In genomic region chr9:138065287-138065686, GRCh38 we compare ENCODE assay signal across 15 cellular contexts.
A peak's percentile ranks its signal among the peaks of the same experiment; 100 is the strongest.
DNase-seq lines count a peak whose midpoint lies in the region; ATAC-seq and TF ChIP-seq lines count a peak whose summit lies in the region.
"Had no signal": no experiment of that assay in that cellular context is flagged by ENCODE, and none has a peak within 500 bp of the region (broad histone marks: within the 10 kb centered on the region; RNA-seq: fewer than 3 reads in every experiment).

No MANE protein-coding gene starts in this region.

- no peaks in the 10 kb centered on the region for H3K9me3 ChIP-seq in Peyer's patch
- H3K9me3 ChIP-seq in endodermal cell (ENCODE audit: control insufficient read depth, low read length) = peaks cover 30% of the 10 kb centered on the region
- no peaks in the 10 kb centered on the region for H3K9me3 ChIP-seq in sigmoid colon
- no peaks in the 10 kb centered on the region for H3K9me3 ChIP-seq in CD4-positive, alpha-beta memory T cell (ENCODE audit: control insufficient read depth in 1 of 2, low read length in 2 of 2)
- H3K9me3 ChIP-seq: BLaER1 treated with 17β-estradiol and CSF1 and Interleukin-3, amounts not matched to agents 10 nM and 100 nM had no signal

- H3K9me3 Mint-ChIP-seq in activated T-cell treated with anti-CD3 and anti-CD28 coated beads, Interleukin-2, amount 50 U/mL, for 24 hours = no peaks in the 10 kb centered on the region
- H3K9me3 Mint-ChIP-seq in endodermal cell (no peaks in the 10 kb centered on the region), mesothelial cell of epicardium (no peaks in the 10 kb centered on the region)
- H3K9me3 Mint-ChIP-seq in CD4-positive, alpha-beta memory T cell = no peaks in the 10 kb centered on the region
- H3K9me3 Mint-ChIP-seq: CD4-positive, alpha-beta T cell; GM23338 had no signal

- intact Hi-C loops in sigmoid colon (cut with DNase I) = no loop called here
- intact Hi-C loops in CD4-positive, alpha-beta memory T cell (cut with micrococcal nuclease) = no loop called here

- H3K36me3 Mint-ChIP-seq in activated T-cell treated with anti-CD3 and anti-CD28 coated beads, Interleukin-2, amount 50 U/mL, for 24 hours (ENCODE audit: low read depth) = no peaks in the 10 kb centered on the region
- H3K36me3 Mint-ChIP-seq in endodermal cell (ENCODE audit: low read depth) = peaks cover 28% of the 10 kb centered on the region
- H3K36me3 Mint-ChIP-seq in mesothelial cell of epicardium = no peaks in the 10 kb centered on the region
- H3K36me3 Mint-ChIP-seq in CD4-positive, alpha-beta memory T cell = no peaks in the 10 kb centered on the region

- CTCF ChIA-PET in CD4-positive, alpha-beta memory T cell (lab: Charles Lee; ENCODE audit: partially characterized antibody) = no interaction called here

- peaks cover 1% of the 10 kb centered on the region for H3K4me1 Mint-ChIP-seq in activated T-cell treated with anti-CD3 and anti-CD28 coated beads, Interleukin-2, amount 50 U/mL, for 24 hours (ENCODE audit: low read depth)
- peaks cover 3% of the 10 kb centered on the region for H3K4me1 Mint-ChIP-seq in endodermal cell
- no peaks in the 10 kb centered on the region for H3K4me1 Mint-ChIP-seq in mesothelial cell of epicardium
- H3K4me1 Mint-ChIP-seq in CD4-positive, alpha-beta memory T cell = no peaks in the 10 kb centered on the region

- no peaks in the 10 kb centered on the region for H3K36me3 ChIP-seq in Peyer's patch
- no peaks in the 10 kb centered on the region for H3K36me3 ChIP-seq in endodermal cell (ENCODE audit: control insufficient read depth, insufficient read depth, low read length)
- H3K36me3 ChIP-seq in sigmoid colon = no peaks in the 10 kb centered on the region
- H3K36me3 ChIP-seq in CD4-positive, alpha-beta memory T cell (ENCODE audit: insufficient read depth, low read length) = no peaks in the 10 kb centered on the region
- H3K36me3 ChIP-seq: BLaER1 treated with 17β-estradiol and CSF1 and Interleukin-3, amounts not matched to agents 10 nM and 100 nM had no signal

- H3K27ac ChIP-seq in Peyer's patch = no peak overlapping the region
- no peak overlapping the region for H3K27ac ChIP-seq in endodermal cell (ENCODE audit: low read depth, low read length)
- no peak overlapping the region for H3K27ac ChIP-seq in sigmoid colon
- H3K27ac ChIP-seq in CD4-positive, alpha-beta memory T cell (ENCODE audit: low read depth, low read length) = no peak overlapping the region
- H3K27ac ChIP-seq: 22Rv1; BLaER1 treated with 17β-estradiol and CSF1 and Interleukin-3, amounts not matched to agents 10 nM and 100 nM had no signal

- no peak for TF ChIP-seq POLR2A in Peyer's patch (IDR thresholded peaks at IDR 0.05)
- no peak for TF ChIP-seq POLR2A in sigmoid colon (IDR thresholded peaks at IDR 0.05)

- H3K4me3 Mint-ChIP-seq in activated T-cell treated with anti-CD3 and anti-CD28 coated beads, Interleukin-2, amount 50 U/mL, for 24 hours = no peak overlapping the region
- H3K4me3 Mint-ChIP-seq in endodermal cell (no peak overlapping the region), mesothelial cell of epicardium (no peak overlapping the region)
- H3K4me3 Mint-ChIP-seq in CD4-positive, alpha-beta memory T cell = no peak overlapping the region
- H3K4me3 Mint-ChIP-seq: CD4-positive, alpha-beta T cell; GM23338 had no signal

- no peak overlapping the region for H3K27ac Mint-ChIP-seq in activated T-cell treated with anti-CD3 and anti-CD28 coated beads, Interleukin-2, amount 50 U/mL, for 24 hours
- H3K27ac Mint-ChIP-seq in endodermal cell (no peak overlapping the region), mesothelial cell of epicardium (no peak overlapping the region)
- no peak overlapping the region for H3K27ac Mint-ChIP-seq in CD4-positive, alpha-beta memory T cell
- H3K27ac Mint-ChIP-seq: CD4-positive, alpha-beta T cell; GM23338 had no signal

- H3K27me3 ChIP-seq in Peyer's patch = no peaks in the 10 kb centered on the region
- no peaks in the 10 kb centered on the region for H3K27me3 ChIP-seq in endodermal cell (ENCODE audit: control insufficient read depth, insufficient read depth, low read length, poor library complexity, severe bottlenecking)
- peaks cover 0 to 18% (median 0%) of the 10 kb centered on the region in 3 donors for H3K27me3 ChIP-seq in sigmoid colon
- H3K27me3 ChIP-seq in CD4-positive, alpha-beta memory T cell (ENCODE audit: insufficient read depth, low read length) = no peaks in the 10 kb centered on the region
- H3K27me3 ChIP-seq: BLaER1 treated with 17β-estradiol and CSF1 and Interleukin-3, amounts not matched to agents 10 nM and 100 nM had no signal

- peak; percentile 17 for DNase-seq in activated T-cell treated with anti-CD3 and anti-CD28 coated beads, Interleukin-2, amount 50 U/mL, for 24 hours
- DNase-seq in activated T-cell treated with anti-CD3 and anti-CD28 coated beads for 4 hours = no peak
- DNase-seq in Peyer's patch = peak; percentile 3 to 24 (median 13)
- peak; percentile 23 for DNase-seq in endodermal cell
- peak; percentile 53 for DNase-seq in sigmoid colon
- DNase-seq in mesothelial cell of epicardium (ENCODE audit: low spot score in 2 of 2, unreplicated experiment in 2 of 2) = no peak
- no peak for DNase-seq in CD4-positive, alpha-beta memory T cell
- DNase-seq: DMS153, DMS79 treated with DMSO at 0.1 percent for 48 hours, EL had no signal

- POLR2A ChIA-PET in CD4-positive, alpha-beta memory T cell (lab: Charles Lee; ENCODE audit: partially characterized antibody) = no interaction called here

- peaks cover 9% of the 10 kb centered on the region for H3K27me3 Mint-ChIP-seq in activated T-cell treated with anti-CD3 and anti-CD28 coated beads, Interleukin-2, amount 50 U/mL, for 24 hours
- H3K27me3 Mint-ChIP-seq in endodermal cell (ENCODE audit: insufficient read depth) = no peaks in the 10 kb centered on the region
- H3K27me3 Mint-ChIP-seq in mesothelial cell of epicardium (ENCODE audit: low read depth) = peaks cover 6% of the 10 kb centered on the region
- peaks cover 3 to 11% of the 10 kb centered on the region in 2 donors for H3K27me3 Mint-ChIP-seq in CD4-positive, alpha-beta memory T cell

- H3K9ac ChIP-seq in endodermal cell (ENCODE audit: extremely low read depth, low read length, poor library complexity, severe bottlenecking) = no peak overlapping the region
- H3K9ac ChIP-seq: BLaER1 treated with 17β-estradiol and CSF1 and Interleukin-3, amounts not matched to agents 10 nM and 100 nM had no signal

- no peak overlapping the region for H3K4me3 ChIP-seq in Peyer's patch
- no peak overlapping the region for H3K4me3 ChIP-seq in endodermal cell (ENCODE audit: low read length)
- no peak overlapping the region for H3K4me3 ChIP-seq in sigmoid colon
- H3K4me3 ChIP-seq in CD4-positive, alpha-beta memory T cell (ENCODE audit: low read length in 2 of 2) = no peak overlapping the region
- H3K4me3 ChIP-seq: BLaER1 treated with 17β-estradiol and CSF1 and Interleukin-3, amounts not matched to agents 10 nM and 100 nM; GM23338 had no signal

- whole genome bisulfite sequencing in endodermal cell (ENCODE audit: insufficient coverage in 1 of 2, insufficient read length in 1 of 2), 2 experiments = 72 to 88% methylated on average over 9 of the region's 9 CpGs
- WGBS in sigmoid colon, 2 donors = 76 to 82% methylated on average over 9 of the region's 9 CpGs

- TF ChIP-seq CTCF in Peyer's patch (IDR thresholded peaks at IDR 0.05) (no peak), endodermal cell (conservative IDR thresholded peaks at IDR 0.05) (no peak), sigmoid colon (IDR thresholded peaks at IDR 0.05) (no peak), mesothelial cell of epicardium (IDR thresholded peaks at IDR 0.05; ENCODE audit: unreplicated experiment) (no peak)

- ATAC-seq in HG02798 (IDR thresholded peaks at IDR 0.05; ENCODE audit: poor library complexity, unreplicated experiment) = no peak

- TF ChIP-seq EP300 in sigmoid colon (IDR thresholded peaks at IDR 0.05) = no peak

- H3K4me1 ChIP-seq in Peyer's patch = no peaks in the 10 kb centered on the region
- no peaks in the 10 kb centered on the region for H3K4me1 ChIP-seq in endodermal cell (ENCODE audit: control insufficient read depth, insufficient read depth, low read length)
- H3K4me1 ChIP-seq in sigmoid colon = no peaks in the 10 kb centered on the region
- H3K4me1 ChIP-seq in CD4-positive, alpha-beta memory T cell (ENCODE audit: insufficient read depth, low read length) = no peaks in the 10 kb centered on the region
- H3K4me1 ChIP-seq: BLaER1 treated with 17β-estradiol and CSF1 and Interleukin-3, amounts not matched to agents 10 nM and 100 nM had no signal

Comparison
In these comparisons a context has a peak if more than half of its experiments do, and no peak if none do; other contexts are left out.
1. DNase-seq: peak in activated T-cell treated with anti-CD3 and anti-CD28 coated beads, Interleukin-2, amount 50 U/mL, for 24 hours (single experiment), Peyer's patch (3 of 3), endodermal cell (single experiment) and sigmoid colon (single experiment); none in activated T-cell treated with anti-CD3 and anti-CD28 coated beads for 4 hours (single experiment), mesothelial cell of epicardium (0 of 2) and CD4-positive, alpha-beta memory T cell (0 of 5).